Comparison of ENCODE assay signal across 23 cellular contexts in genomic region chr1:116804736-116805135, GRCh38. TPM values are rescaled to one million over a fixed set of nuclear protein-coding genes. Genes with fewer than 3 reads are reported as not detected.
DNase-seq lines count a peak whose midpoint lies in the region; ATAC-seq, FAIRE-seq and TF ChIP-seq lines count a peak whose summit lies in the region.
"Had no signal": no experiment of that assay in that cellular context is flagged by ENCODE, and none has a peak within 500 bp of the region (broad histone marks: within the 10 kb centered on the region; RNA-seq: fewer than 3 reads in every experiment).

No MANE protein-coding gene starts in this region.

- WGBS in psoas muscle, 3 donors: 80 to 87% (median 84%) methylated on average over 2 of the region's 2 CpGs

- no peak for TF ChIP-seq CTCF in CD8-positive, alpha-beta T cell (IDR thresholded peaks at IDR 0.05)
- no peak for TF ChIP-seq CTCF in psoas muscle (IDR thresholded peaks at IDR 0.05)

- H3K4me1 ChIP-seq in CD8-positive, alpha-beta T cell (ENCODE audit: insufficient read depth, low read length): peaks cover 56% of the 10 kb centered on the region
- no peaks in the 10 kb centered on the region for H3K4me1 ChIP-seq in psoas muscle
- H3K4me1 ChIP-seq: adrenal gland, SJSA1, transverse colon had no signal

- POLR2A ChIA-PET in CD8-positive, alpha-beta T cell (lab: Charles Lee): interaction anchor here (0.6 to 6.6 kb wide), 4 partner anchors 35 to 218 kb away, joined by 3 to 44 read pairs (median 11); no protein-coding TSS in a partner anchor
- POLR2A ChIA-PET in activated CD8-positive, alpha-beta T cell treated with anti-CD3 and anti-CD28 coated beads, Interleukin-2, amount 10 ng/mL, durations not matched to agents 7 days and 5 days (lab: Charles Lee): interaction anchor here (0.8 to 11.9 kb wide), 5 partner anchors 10 to 66 kb away, joined by 3 to 377 read pairs (median 8); partner anchors contain the start of gene CD2

- H3K4me3 ChIP-seq in CD8-positive, alpha-beta T cell (ENCODE audit: low read depth, low read length): no peak overlapping the region
- no peak overlapping the region for H3K4me3 ChIP-seq in psoas muscle
- H3K4me3 ChIP-seq: adrenal gland, cardiac muscle cell, esophagus squamous epithelium, SJSA1, smooth muscle cell, transverse colon had no signal

- no peaks in the 10 kb centered on the region for H3K27me3 Mint-ChIP-seq in CD8-positive, alpha-beta T cell (ENCODE audit: low read depth)
- no peaks in the 10 kb centered on the region for H3K27me3 Mint-ChIP-seq in activated CD8-positive, alpha-beta T cell treated with anti-CD3 and anti-CD28 coated beads, Interleukin-2, amount 10 ng/mL, durations not matched to agents 7 days and 5 days (ENCODE audit: low read depth)
- peaks cover 2 to 7% (median 2%) of the 10 kb centered on the region in 3 donors for H3K27me3 Mint-ChIP-seq in immature natural killer cell (ENCODE audit: low read depth in 3 of 3)
- H3K27me3 Mint-ChIP-seq: naive thymus-derived CD8-positive, alpha-beta T cell had no signal

- no peak for FAIRE-seq in urothelium cell line (lab: Jason Lieb, UNC)

- H3K27ac Mint-ChIP-seq in CD8-positive, alpha-beta T cell: peak overlapping the region; percentile 61
- H3K27ac Mint-ChIP-seq in activated CD8-positive, alpha-beta T cell treated with anti-CD3 and anti-CD28 coated beads, Interleukin-2, amount 10 ng/mL, durations not matched to agents 7 days and 5 days: peak overlapping the region; percentile 92
- peak overlapping the region; percentile 78 to 97 (median 93) for H3K27ac Mint-ChIP-seq in immature natural killer cell

- DNase-seq in CD8-positive, alpha-beta T cell: no peak
- peak; percentile 23 for DNase-seq in KBM-7
- peak; percentile 45 for DNase-seq in activated CD8-positive, alpha-beta T cell treated with anti-CD3 and anti-CD28 coated beads, Interleukin-2, amount 10 ng/mL, durations not matched to agents 7 days and 5 days
- DNase-seq in immature natural killer cell: no peak
- no peak for DNase-seq in urothelium cell line (ENCODE audit: low spot score)
- no peak for DNase-seq in psoas muscle
- no peak for DNase-seq in NCI-H1048 (lab: John Stamatoyannopoulos, UW)
- DNase-seq: adrenal gland; DMS53; esophagus squamous epithelium; naive thymus-derived CD8-positive, alpha-beta T cell; NCI-H2081 treated with DMSO at 0.1 percent for 48 hours; NCI-H524; OCI-M1; posterior cingulate gyrus; transverse colon had no signal

- H3K9me3 Mint-ChIP-seq in CD8-positive, alpha-beta T cell: no peaks in the 10 kb centered on the region
- no peaks in the 10 kb centered on the region for H3K9me3 Mint-ChIP-seq in activated CD8-positive, alpha-beta T cell treated with anti-CD3 and anti-CD28 coated beads, Interleukin-2, amount 10 ng/mL, durations not matched to agents 7 days and 5 days (ENCODE audit: insufficient read depth)
- no peaks in the 10 kb centered on the region for H3K9me3 Mint-ChIP-seq in immature natural killer cell
- H3K9me3 Mint-ChIP-seq: naive thymus-derived CD8-positive, alpha-beta T cell had no signal

- in situ Hi-C loops in KBM-7 (cut with MboI; ENCODE audit: low pct_unique_long_range_greater_than_20kb, low sequenced_read_pairs): no loop called here

- no peak overlapping the region for H3K27ac ChIP-seq in CD8-positive, alpha-beta T cell (ENCODE audit: low read depth, low read length)
- H3K27ac ChIP-seq in psoas muscle: no peak overlapping the region
- H3K27ac ChIP-seq: adrenal gland, cardiac muscle cell, HL-60, SJSA1, transverse colon had no signal

- CTCF ChIA-PET in CD8-positive, alpha-beta T cell (lab: Charles Lee): interaction anchor here (0.6 to 2.0 kb wide), 7 partner anchors 13 to 954 kb away, joined by 3 to 11 read pairs (median 3); no protein-coding TSS in a partner anchor
- CTCF ChIA-PET in activated CD8-positive, alpha-beta T cell treated with anti-CD3 and anti-CD28 coated beads, Interleukin-2, amount 10 ng/mL, durations not matched to agents 7 days and 5 days (lab: Charles Lee): interaction anchor here (0.9 to 11.8 kb wide), 9 partner anchors 11 to 196 kb away, joined by 3 to 202 read pairs (median 3); partner anchors contain the start of gene CD2

- H3K27me3 ChIP-seq in CD8-positive, alpha-beta T cell (ENCODE audit: insufficient read depth, low read length): no peaks in the 10 kb centered on the region
- H3K27me3 ChIP-seq in psoas muscle (ENCODE audit: insufficient read depth in 3 of 3, low read length in 2 of 3): no peaks in the 10 kb centered on the region
- H3K27me3 ChIP-seq: adrenal gland, cardiac muscle cell, esophagus squamous epithelium, SJSA1, transverse colon had no signal

- ATAC-seq in CD8-positive, alpha-beta T cell: no peak
- ATAC-seq in activated CD8-positive, alpha-beta T cell treated with anti-CD3 and anti-CD28 coated beads, Interleukin-2, amount 10 ng/mL, durations not matched to agents 7 days and 5 days: no peak
- no peak for ATAC-seq in HG03097 (IDR thresholded peaks at IDR 0.05; ENCODE audit: low FRiP score, unreplicated experiment)
- ATAC-seq in psoas muscle: no peak
- ATAC-seq: naive thymus-derived CD8-positive, alpha-beta T cell had no signal

- H3K36me3 Mint-ChIP-seq in CD8-positive, alpha-beta T cell: no peaks in the 10 kb centered on the region
- peaks cover 17% of the 10 kb centered on the region for H3K36me3 Mint-ChIP-seq in activated CD8-positive, alpha-beta T cell treated with anti-CD3 and anti-CD28 coated beads, Interleukin-2, amount 10 ng/mL, durations not matched to agents 7 days and 5 days (ENCODE audit: low read depth)
- H3K36me3 Mint-ChIP-seq in immature natural killer cell: peaks cover 0 to 15% (median 8%) of the 10 kb centered on the region in 3 donors

- peaks cover 82% of the 10 kb centered on the region for H3K4me1 Mint-ChIP-seq in CD8-positive, alpha-beta T cell (ENCODE audit: low read depth)
- peaks cover 93% of the 10 kb centered on the region for H3K4me1 Mint-ChIP-seq in activated CD8-positive, alpha-beta T cell treated with anti-CD3 and anti-CD28 coated beads, Interleukin-2, amount 10 ng/mL, durations not matched to agents 7 days and 5 days (ENCODE audit: low read depth)
- peaks cover 91 to 98% of the 10 kb centered on the region in 2 donors for H3K4me1 Mint-ChIP-seq in immature natural killer cell

- intact Hi-C loops in CD8-positive, alpha-beta T cell (cut with DNase I, micrococcal nuclease): no loop called here
- intact Hi-C loops in psoas muscle (cut with DNase I): no loop called here

- no peaks in the 10 kb centered on the region for H3K9me3 ChIP-seq in CD8-positive, alpha-beta T cell (ENCODE audit: low read length)
- H3K9me3 ChIP-seq in psoas muscle: no peaks in the 10 kb centered on the region
- H3K9me3 ChIP-seq: adrenal gland, esophagus squamous epithelium, SJSA1, transverse colon had no signal

- H3K36me3 ChIP-seq in CD8-positive, alpha-beta T cell (ENCODE audit: insufficient read depth, low read length): no peaks in the 10 kb centered on the region
- H3K36me3 ChIP-seq in psoas muscle (ENCODE audit: insufficient read depth in 1 of 2, low read depth in 1 of 2): no peaks in the 10 kb centered on the region
- H3K36me3 ChIP-seq: adrenal gland, cardiac muscle cell, esophagus squamous epithelium, SJSA1, transverse colon had no signal

- peak overlapping the region; percentile 17 for H3K4me3 Mint-ChIP-seq in CD8-positive, alpha-beta T cell
- peak overlapping the region; percentile 58 for H3K4me3 Mint-ChIP-seq in activated CD8-positive, alpha-beta T cell treated with anti-CD3 and anti-CD28 coated beads, Interleukin-2, amount 10 ng/mL, durations not matched to agents 7 days and 5 days
- peak overlapping the region; percentile 61 to 87 (median 78) for H3K4me3 Mint-ChIP-seq in immature natural killer cell

RNA-seq across cellular contexts. Expression of gene CD2, which starts 50.5 kb away (rescaled TPM):
- 100 to 1,000 TPM in 1 of 2 experiments, 10 to 100 TPM in 1; 97.8 to 102 TPM for total RNA-seq in CD8-positive, alpha-beta T cell
- total RNA-seq in activated CD8-positive, alpha-beta T cell treated with anti-CD3 and anti-CD28 coated beads, Interleukin-2, amount 10 ng/mL, durations not matched to agents 7 days and 5 days: 100 to 1,000 TPM; 186 to 189 TPM
- polyA plus RNA-seq in immature natural killer cell: 100 to 1,000 TPM; 246 to 341 (median 325) TPM
- total RNA-seq in psoas muscle: under 1 TPM; 0.42 to 0.62 (median 0.53) TPM
- under 1 TPM; 0.21 to 0.35 (median 0.21) TPM for polyA plus RNA-seq in psoas muscle
- total RNA-seq: cardiac muscle cell, lung microvascular endothelial cell, SJSA1, smooth muscle cell had no signal
- polyA plus RNA-seq: BJ, cardiac muscle cell, smooth muscle cell had no signal

Comparison
In these comparisons a context has a peak if more than half of its experiments do, and no peak if none do; other contexts are left out.
1. DNase-seq: peak in KBM-7 (single experiment) and activated CD8-positive, alpha-beta T cell treated with anti-CD3 and anti-CD28 coated beads, Interleukin-2, amount 10 ng/mL, durations not matched to agents 7 days and 5 days (single experiment); none in CD8-positive, alpha-beta T cell (0 of 7), immature natural killer cell (0 of 3), urothelium cell line (single experiment), psoas muscle (0 of 2) and NCI-H1048 (single experiment).
2. H3K4me3 Mint-ChIP-seq: peak in every context shown above with its lines; median percentile 78 in immature natural killer cell; 58 in activated CD8-positive, alpha-beta T cell treated with anti-CD3 and anti-CD28 coated beads, Interleukin-2, amount 10 ng/mL, durations not matched to agents 7 days and 5 days; 17 in CD8-positive, alpha-beta T cell.
3. RNA of gene CD2, which starts 50.5 kb away (total RNA-seq): 186 to 189 TPM in activated CD8-positive, alpha-beta T cell treated with anti-CD3 and anti-CD28 coated beads, Interleukin-2, amount 10 ng/mL, durations not matched to agents 7 days and 5 days and 97.8 to 102 TPM in CD8-positive, alpha-beta T cell; 0.42 to 0.62 TPM in psoas muscle; every median in the first group is over 10 times any median in the second.
4. Peak in every context shown above with its lines, with median percentiles within 50 percentile points of each other: H3K27ac Mint-ChIP-seq.